Comparison of ENCODE assay signal across 9 cellular contexts in genomic region chr15:62758126-62758951, GRCh38.
DNase-seq lines count a peak whose midpoint lies in the region; TF ChIP-seq lines count a peak whose summit lies in the region.
"Had no signal": no experiment of that assay in that cellular context is flagged by ENCODE, and none has a peak within 500 bp of the region (broad histone marks: within the 10 kb centered on the region; RNA-seq: fewer than 3 reads in every experiment).

No MANE protein-coding gene starts in this region.

- no peaks in the 10 kb centered on the region for H3K27me3 ChIP-seq in neuron (ENCODE audit: insufficient read depth, low read length)

- H3K36me3 ChIP-seq in neuron (ENCODE audit: insufficient read depth, low read length) = no peaks in the 10 kb centered on the region

- H3K4me1 ChIP-seq in neuron (ENCODE audit: insufficient read depth, low read length) = peaks cover 27% of the 10 kb centered on the region

- H3K4me3 ChIP-seq in fibroblast of villous mesenchyme (ENCODE audit: low read depth, low read length) = no peak overlapping the region
- peak overlapping the region; percentile 21 for H3K4me3 ChIP-seq in neuron (ENCODE audit: low read length)

- H2AFZ ChIP-seq in neuron (ENCODE audit: low read depth, low read length) = peak overlapping the region; percentile 0

- H3K9me3 ChIP-seq in neuron (ENCODE audit: low read length) = no peaks in the 10 kb centered on the region

- DNase-seq in AG08396 (ENCODE audit: low spot score) (peak; percentile 76), SK-N-DZ (ENCODE audit: low spot score) (peak; percentile 34), fibroblast of villous mesenchyme (ENCODE audit: low read depth) (peak; percentile 70), HUDEP-2 (lab: John Stamatoyannopoulos, UW; ENCODE audit: unreplicated experiment in 76 of 76) (no peak), LoVo (ENCODE audit: low spot score) (no peak), T-helper 2 cell (no peak)
- no peak for DNase-seq in stimulated activated naive CD4-positive, alpha-beta T cell treated with Interleukin-2 at 50 U/mL for 16 hours (lab: John Stamatoyannopoulos, UW)
- DNase-seq: cerebellar nuclear complex had no signal

- TF ChIP-seq CTCF in fibroblast of villous mesenchyme (IDR thresholded peaks at IDR 0.05; ENCODE audit: insufficient read depth, low read depth, low read length) = no peak

Comparison
In these comparisons a context has a peak if more than half of its experiments do, and no peak if none do; other contexts are left out.
1. DNase-seq: peak in AG08396 (single experiment), SK-N-DZ (single experiment) and fibroblast of villous mesenchyme (single experiment); none in HUDEP-2 (0 of 76), LoVo (single experiment), T-helper 2 cell (0 of 5) and stimulated activated naive CD4-positive, alpha-beta T cell treated with Interleukin-2 at 50 U/mL for 16 hours (single experiment).